In the genomic region with DNA sequence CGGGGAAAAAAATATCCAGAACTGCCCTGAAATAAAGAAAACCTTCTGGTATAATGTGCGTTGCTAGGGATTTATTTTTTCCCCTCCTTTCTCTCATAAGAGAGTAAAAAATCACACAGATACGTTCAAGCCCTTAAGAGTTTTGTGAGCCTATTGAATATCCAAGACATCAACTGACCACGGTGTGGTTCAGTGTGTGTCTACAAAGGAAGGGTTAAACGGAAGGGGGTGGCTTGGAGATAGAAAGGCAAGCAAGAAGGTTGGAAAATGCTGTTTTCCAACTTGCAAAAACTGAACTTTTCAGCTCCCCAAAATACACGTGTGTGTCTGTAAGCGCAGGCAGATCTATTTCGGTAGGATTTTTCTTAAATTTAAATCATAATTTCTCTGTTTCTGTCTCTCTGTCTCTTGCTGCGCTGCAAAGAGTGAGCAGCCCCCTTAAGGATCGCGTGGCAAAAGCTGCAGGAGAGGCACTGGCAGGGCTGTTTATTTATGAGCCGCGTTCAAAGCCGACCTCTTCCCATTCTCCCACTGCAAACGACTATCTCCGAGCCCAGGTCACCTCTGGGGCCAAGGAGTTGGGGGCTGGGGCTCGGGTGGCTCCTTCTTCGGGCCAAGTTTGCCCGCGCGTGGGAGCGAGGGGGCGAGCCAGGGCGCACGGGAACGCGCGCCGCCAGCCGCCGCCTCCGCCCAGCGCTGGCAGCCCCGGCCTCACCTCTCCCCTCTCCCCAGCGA, we compare ENCODE assay signal across 8 cellular contexts. TPM values are rescaled to one million over a fixed set of nuclear protein-coding genes. Genes with fewer than 3 reads are reported as not detected.
A peak's percentile ranks its signal among the peaks of the same experiment; 100 is the strongest.
DNase-seq lines count a peak whose midpoint lies in the region; ATAC-seq and TF ChIP-seq lines count a peak whose summit lies in the region.

No MANE protein-coding gene starts in this region.

- no peak for TF ChIP-seq RAD21 in liver (IDR thresholded peaks at IDR 0.05)

- peak; percentile 6 for DNase-seq in AG20443 (ENCODE audit: low spot score)
- DNase-seq in GM23338 (ENCODE audit: low spot score): no peak
- no peak for DNase-seq in activated CD8-positive, alpha-beta T cell treated with anti-CD3 and anti-CD28 coated beads for 36 hours
- DNase-seq in vagina (ENCODE audit: extremely low spot score in 2 of 2): peak in 1 of 2 donors; percentile 89
- DNase-seq in NCI-H1436 treated with DMSO at 0.1 percent for 48 hours (lab: John Stamatoyannopoulos, UW): no peak
- DNase-seq in T-cell: no peak
- DNase-seq in NCI-H1048 (lab: John Stamatoyannopoulos, UW): no peak

- H3K4me2 ChIP-seq in GM23338: peak overlapping the region; percentile 84

- intact Hi-C loops in activated CD8-positive, alpha-beta T cell treated with anti-CD3 and anti-CD28 coated beads for 36 hours (cut with micrococcal nuclease): no loop called here
- intact Hi-C loops in vagina (cut with DNase I): no loop called here

- H3K27me3 Mint-ChIP-seq in GM23338 (ENCODE audit: insufficient read depth, low read depth, poor library complexity): peaks cover 56% of the 10 kb centered on the region
- H3K27me3 Mint-ChIP-seq in activated CD8-positive, alpha-beta T cell treated with anti-CD3 and anti-CD28 coated beads for 36 hours: peaks cover 44% of the 10 kb centered on the region
- H3K27me3 Mint-ChIP-seq in T-cell: peaks cover 32 to 43% of the 10 kb centered on the region in 2 donors

- H3K27ac ChIP-seq in GM23338 (ENCODE audit: low read depth): no peak overlapping the region
- peak overlapping the region in 1 of 2 donors; percentile 7 for H3K27ac ChIP-seq in liver (ENCODE audit: low read depth in 1 of 2, low read length in 2 of 2)
- peak overlapping the region; percentile 49 for H3K27ac ChIP-seq in vagina

- no peak overlapping the region for H3K27ac Mint-ChIP-seq in GM23338
- H3K27ac Mint-ChIP-seq in activated CD8-positive, alpha-beta T cell treated with anti-CD3 and anti-CD28 coated beads for 36 hours: no peak overlapping the region
- no peak overlapping the region for H3K27ac Mint-ChIP-seq in T-cell

- TF ChIP-seq CTCF in GM23338 (conservative IDR thresholded peaks at IDR 0.05; ENCODE audit: low read depth in 2 of 2) (no peak), liver (IDR thresholded peaks at IDR 0.05; ENCODE audit: low read depth, low read length, missing input control) (no peak), vagina (IDR thresholded peaks at IDR 0.05) (no peak)
- no peak for TF ChIP-seq CTCF in activated CD8-positive, alpha-beta T cell treated with anti-CD3 and anti-CD28 coated beads for 36 hours (IDR thresholded peaks at IDR 0.05)

- peak; percentile 4 for ATAC-seq in GM23338
- no peak for ATAC-seq in activated CD8-positive, alpha-beta T cell treated with anti-CD3 and anti-CD28 coated beads for 36 hours
- ATAC-seq in T-cell (replicated peaks in 1 of 4): no peak

- TF ChIP-seq POLR2A in vagina (IDR thresholded peaks at IDR 0.05): no peak

- peaks cover 3% of the 10 kb centered on the region; the same call in 1 of the 2 replicates for H4K20me1 ChIP-seq in GM23338 (replicated peaks; ENCODE audit: insufficient read depth)

- H3K36me3 ChIP-seq in GM23338 (ENCODE audit: insufficient read depth) (no peaks in the 10 kb centered on the region), liver (ENCODE audit: control insufficient read depth in 4 of 4, insufficient read depth in 3 of 4, low read depth in 1 of 4, low read length in 3 of 4) (no peaks in the 10 kb centered on the region), vagina (no peaks in the 10 kb centered on the region)

- H3K4me3 Mint-ChIP-seq in GM23338: peak overlapping the region; percentile 84
- H3K4me3 Mint-ChIP-seq in activated CD8-positive, alpha-beta T cell treated with anti-CD3 and anti-CD28 coated beads for 36 hours: peak overlapping the region; percentile 23
- peak overlapping the region in 1 of 3 donors; percentile 39 for H3K4me3 Mint-ChIP-seq in T-cell

- H3F3A ChIP-seq in GM23338 (replicated peaks; ENCODE audit: low read depth): no peaks in the 10 kb centered on the region

- H3K4me1 ChIP-seq in GM23338 (ENCODE audit: insufficient read depth) (peaks cover 21% of the 10 kb centered on the region), liver (ENCODE audit: control insufficient read depth in 4 of 4, insufficient read depth in 4 of 4, low read length in 3 of 4) (peaks cover 0 to 42% (median 25%) of the 10 kb centered on the region in 4 donors), vagina (peaks cover 15% of the 10 kb centered on the region)

- no peaks in the 10 kb centered on the region for H3K79me2 ChIP-seq in GM23338 (replicated peaks; ENCODE audit: insufficient read depth)

- peaks cover 6% of the 10 kb centered on the region; the same call in 1 of the 3 replicates for H3K36me3 Mint-ChIP-seq in GM23338 (ENCODE audit: low read depth)
- H3K36me3 Mint-ChIP-seq in activated CD8-positive, alpha-beta T cell treated with anti-CD3 and anti-CD28 coated beads for 36 hours (ENCODE audit: low read depth): no peaks in the 10 kb centered on the region
- H3K36me3 Mint-ChIP-seq in T-cell: no peaks in the 10 kb centered on the region

- H2AFZ ChIP-seq in GM23338: peak overlapping the region; percentile 95

- POLR2A ChIA-PET in activated CD8-positive, alpha-beta T cell treated with anti-CD3 and anti-CD28 coated beads for 36 hours (lab: Charles Lee): no interaction called here
- POLR2A ChIA-PET in T-cell (lab: Charles Lee): no interaction called here

- H3K9me3 Mint-ChIP-seq in GM23338: peaks cover 6% of the 10 kb centered on the region; the same call in 1 of the 3 replicates
- H3K9me3 Mint-ChIP-seq in activated CD8-positive, alpha-beta T cell treated with anti-CD3 and anti-CD28 coated beads for 36 hours: no peaks in the 10 kb centered on the region
- no peaks in the 10 kb centered on the region for H3K9me3 Mint-ChIP-seq in T-cell

- CTCF ChIA-PET in activated CD8-positive, alpha-beta T cell treated with anti-CD3 and anti-CD28 coated beads for 36 hours (lab: Charles Lee): no interaction called here
- CTCF ChIA-PET in T-cell (lab: Charles Lee): no interaction called here

- H3K9me2 ChIP-seq in GM23338 (ENCODE audit: insufficient read depth): no peaks in the 10 kb centered on the region

- H3K9me3 ChIP-seq in liver (ENCODE audit: control insufficient read depth in 4 of 4, low read length in 3 of 4) (no peaks in the 10 kb centered on the region), vagina (no peaks in the 10 kb centered on the region)

- peak overlapping the region in 1 of 2 donors; percentile 3 for H3K9ac ChIP-seq in liver (ENCODE audit: low read depth in 1 of 2, low read length in 2 of 2)

- H3K27me3 ChIP-seq in GM23338 (ENCODE audit: insufficient read depth) (peaks cover 63% of the 10 kb centered on the region), liver (ENCODE audit: control insufficient read depth in 4 of 4, insufficient read depth in 4 of 4, low read length in 3 of 4) (peaks cover 0 to 8% (median 2%) of the 10 kb centered on the region in 4 donors), vagina (no peaks in the 10 kb centered on the region)

- 5% methylated on average over 35 of the region's 35 CpGs for whole genome bisulfite sequencing in liver

- peak overlapping the region; percentile 66 for H3K4me3 ChIP-seq in GM23338
- H3K4me3 ChIP-seq in liver (ENCODE audit: low read depth in 1 of 3, low read length in 3 of 3): peak overlapping the region; percentile 13 to 68 (median 41)
- peak overlapping the region; percentile 59 to 62 for H3K4me3 ChIP-seq in vagina

- H3K4me1 Mint-ChIP-seq in GM23338 (peaks cover 31% of the 10 kb centered on the region), T-cell (peaks cover 6 to 12% (median 6%) of the 10 kb centered on the region in 3 donors)
- peaks cover 5% of the 10 kb centered on the region for H3K4me1 Mint-ChIP-seq in activated CD8-positive, alpha-beta T cell treated with anti-CD3 and anti-CD28 coated beads for 36 hours (ENCODE audit: low read depth)

TF ChIP-seq in GM23338, 12 proteins besides CTCF, POLR2A, EP300 and RAD21 (continues in another document):
- no peak for TF ChIP-seq POLR2AphosphoS5 (IDR thresholded peaks at IDR 0.05; ENCODE audit: low read depth)

TF ChIP-seq in liver, 16 proteins besides CTCF, POLR2A, EP300 and RAD21 (continues in another document):
- TF ChIP-seq NR2F2 (IDR thresholded peaks at IDR 0.05): no peak
- TF ChIP-seq REST (IDR thresholded peaks at IDR 0.05): no peak
- no peak for TF ChIP-seq FOXA2 (IDR thresholded peaks at IDR 0.05)
- TF ChIP-seq YY1 (IDR thresholded peaks at IDR 0.05): no peak
- no peak for TF ChIP-seq FOXA1 (IDR thresholded peaks at IDR 0.05)
- TF ChIP-seq EGR1 (IDR thresholded peaks at IDR 0.05; ENCODE audit: low read depth in 2 of 2): no peak

RNA-seq across cellular contexts. Expression of gene SLIT2, which starts 0.5 kb away (rescaled TPM):
- 5.6 and 5.7 TPM in 2 replicates for total RNA-seq in GM23338 (2014; rRNA removed; shearing (Covaris generic))
- polyA plus RNA-seq in GM23338 (2016; fragmentation: Nextera tagmentation; extraction: Ambion mirVana) (4.9 and 5.2 TPM in 2 replicates), liver (under 1 TPM; 0.44 to 0.64 TPM)
- total RNA-seq in activated CD8-positive, alpha-beta T cell treated with anti-CD3 and anti-CD28 coated beads for 36 hours: not detected
- total RNA-seq in liver (1 to 10 TPM; 1.8 to 2.3 TPM), vagina (29.2 TPM), T-cell (under 1 TPM in 3 of 5 donors, not detected in 2; 0.03 to 0.50 (median 0.22) TPM)
